Comparison of ENCODE assay signal across 8 cellular contexts in genomic region chr13:103140001-103140671, GRCh38.
DNase-seq lines count a peak whose midpoint lies in the region; ATAC-seq, FAIRE-seq and TF ChIP-seq lines count a peak whose summit lies in the region.

No MANE protein-coding gene starts in this region.

- no peak overlapping the region for H2BK120ac ChIP-seq in trophoblast cell (ENCODE audit: insufficient read depth, low read length, poor library complexity)

- H3K4me3 ChIP-seq in A549 (no peak overlapping the region), trophoblast cell (ENCODE audit: low read depth, low read length) (no peak overlapping the region)

- H3K9me3 ChIP-seq in A549 (no peaks in the 10 kb centered on the region), trophoblast cell (ENCODE audit: insufficient read depth, low read depth, low read length) (no peaks in the 10 kb centered on the region)

- no peaks in the 10 kb centered on the region for H3K36me3 ChIP-seq in trophoblast cell (ENCODE audit: control insufficient read depth in 1 of 2, insufficient read depth in 2 of 2, low read length in 2 of 2)

- no peaks in the 10 kb centered on the region for H3K79me2 ChIP-seq in trophoblast cell (ENCODE audit: control insufficient read depth, insufficient read depth, low read length, poor library complexity)

- CTCF ChIA-PET in A549 (lab: Yijun Ruan, JAX) = no interaction called here

- POLR2A ChIA-PET in A549 (lab: Yijun Ruan, JAX) = no interaction called here

- no peak for FAIRE-seq in A549 (lab: Jason Lieb, UNC)

- H3K14ac ChIP-seq in trophoblast cell (ENCODE audit: low read length) = no peak overlapping the region

- no peak overlapping the region for H3K9ac ChIP-seq in trophoblast cell (ENCODE audit: low read length)

- no peak overlapping the region for H3K4ac ChIP-seq in trophoblast cell (ENCODE audit: low read depth, low read length)

- TF ChIP-seq POLR2A in A549 (IDR thresholded peaks at IDR 0.05; ENCODE audit: low read length) = no peak

- H3K27ac ChIP-seq in A549 = no peak overlapping the region
- H3K27ac ChIP-seq in epithelial cell of prostate = no peak overlapping the region
- H3K27ac ChIP-seq in trophoblast cell (ENCODE audit: low read depth, low read length) = no peak overlapping the region

- H3K23ac ChIP-seq in trophoblast cell (ENCODE audit: low read length) = no peak overlapping the region

- no peak overlapping the region for H2BK5ac ChIP-seq in trophoblast cell (ENCODE audit: low read depth, low read length, poor library complexity)

- peak in 1 of 2 experiments; percentile 60; a peak in 2 of 6 replicates for ATAC-seq in A549
- ATAC-seq in GM18858 (IDR thresholded peaks at IDR 0.05; ENCODE audit: unreplicated experiment) = peak; percentile 97
- ATAC-seq in HG02870 (IDR thresholded peaks at IDR 0.05; ENCODE audit: unreplicated experiment) = peak; percentile 98

- no peak overlapping the region for H2AK5ac ChIP-seq in trophoblast cell (ENCODE audit: low read length)

- DNase-seq in A549 (ENCODE audit: low read depth in 1 of 2, low spot score in 1 of 2) = peak; percentile 4 to 10
- peak; percentile 24 to 49 for DNase-seq in NCI-H1930 (lab: John Stamatoyannopoulos, UW)
- DNase-seq in epithelial cell of prostate (ENCODE audit: low read depth, low spot score) = peak; percentile 8
- DNase-seq in trophoblast cell = peak; percentile 13 to 41
- no peak for DNase-seq in NCI-H1048 (lab: John Stamatoyannopoulos, UW)
- DNase-seq in NCI-H774 (lab: John Stamatoyannopoulos, UW) = no peak

- H4K91ac ChIP-seq in trophoblast cell (ENCODE audit: low read depth, low read length) = no peak overlapping the region

- no peak overlapping the region for H4K12ac ChIP-seq in trophoblast cell (ENCODE audit: low read depth, low read length)

- no peak overlapping the region for H3K18ac ChIP-seq in trophoblast cell (ENCODE audit: low read length)

- TF ChIP-seq CTCF in A549 (IDR thresholded peaks at IDR 0.05) = no peak

- H2BK12ac ChIP-seq in trophoblast cell (ENCODE audit: low read length) = no peak overlapping the region

- no peak overlapping the region for H4K8ac ChIP-seq in trophoblast cell (ENCODE audit: low read depth, low read length)

- H3K4me2 ChIP-seq in A549 (no peak overlapping the region), trophoblast cell (ENCODE audit: low read length) (no peak overlapping the region)

- H3K4me1 ChIP-seq in A549 = no peaks in the 10 kb centered on the region
- no peaks in the 10 kb centered on the region for H3K4me1 ChIP-seq in trophoblast cell (ENCODE audit: control insufficient read depth in 1 of 2, insufficient read depth in 2 of 2, low read length in 2 of 2)

- TF ChIP-seq RAD21 in A549 (conservative IDR thresholded peaks at IDR 0.05 in 1 of 2, IDR thresholded peaks at IDR 0.05 in 1 of 2) = peak in 1 of 2 experiments; percentile 32; a peak in 1 of 5 replicates

- no peaks in the 10 kb centered on the region for H3K27me3 ChIP-seq in trophoblast cell (ENCODE audit: insufficient read depth, low read length)

- no peak for TF ChIP-seq EP300 in A549 (IDR thresholded peaks at IDR 0.05)

- WGBS in A549 (ENCODE audit: missing lambda C conversion rate) = 23% methylated on average over 5 of the region's 5 CpGs
- WGBS in trophoblast cell (ENCODE audit: extremely low coverage, insufficient coverage, insufficient read length) = no CpG with 5 or more reads among the region's 5 CpGs

- no peak overlapping the region for H2AFZ ChIP-seq in trophoblast cell (ENCODE audit: insufficient read depth, low read length, poor library complexity)

- H3K79me1 ChIP-seq in trophoblast cell (ENCODE audit: low read length) = no peaks in the 10 kb centered on the region

TF ChIP-seq in A549, 52 proteins besides CTCF, POLR2A, EP300 and RAD21:
- TF ChIP-seq MYC (IDR thresholded peaks at IDR 0.05; ENCODE audit: borderline replicate concordance, low read length) = no peak
- TF ChIP-seq PBX3 (IDR thresholded peaks at IDR 0.05) = no peak
- no peak for TF ChIP-seq ZNF302 (CRISPR knock-in tag; IDR thresholded peaks at IDR 0.05)

Comparison
In these comparisons a context has a peak if more than half of its experiments do, and no peak if none do; other contexts are left out.
1. DNase-seq: peak in A549 (2 of 2), NCI-H1930 (2 of 2), epithelial cell of prostate (single experiment) and trophoblast cell (2 of 2); none in NCI-H1048 (single experiment) and NCI-H774 (single experiment).